8 cellular contexts compared by ENCODE assay signal in genomic region chr1:214329456-214330220, GRCh38.
"Had no signal": no experiment of that assay in that cellular context is flagged by ENCODE, and none has a peak within 500 bp of the region (broad histone marks: within the 10 kb centered on the region; RNA-seq: fewer than 3 reads in every experiment).

No MANE protein-coding gene starts in this region.

- H3K4me1 ChIP-seq: ascending aorta, pancreas had no signal

- H3K4me3 ChIP-seq: ascending aorta, cardiac muscle cell, dorsolateral prefrontal cortex, esophagus muscularis mucosa, lung, pancreas, upper lobe of left lung had no signal

- H3K27ac ChIP-seq: ascending aorta, cardiac muscle cell, dorsolateral prefrontal cortex, esophagus muscularis mucosa, pancreas, upper lobe of left lung had no signal

- H3K27me3 ChIP-seq: ascending aorta, cardiac muscle cell, dorsolateral prefrontal cortex, esophagus muscularis mucosa, pancreas, upper lobe of left lung had no signal

- H3K36me3 ChIP-seq: ascending aorta, cardiac muscle cell, pancreas had no signal

- H3K9me3 ChIP-seq: ascending aorta, esophagus muscularis mucosa, pancreas, upper lobe of left lung had no signal

- FAIRE-seq: endometrium, pancreas had no signal
